In the genomic region with DNA sequence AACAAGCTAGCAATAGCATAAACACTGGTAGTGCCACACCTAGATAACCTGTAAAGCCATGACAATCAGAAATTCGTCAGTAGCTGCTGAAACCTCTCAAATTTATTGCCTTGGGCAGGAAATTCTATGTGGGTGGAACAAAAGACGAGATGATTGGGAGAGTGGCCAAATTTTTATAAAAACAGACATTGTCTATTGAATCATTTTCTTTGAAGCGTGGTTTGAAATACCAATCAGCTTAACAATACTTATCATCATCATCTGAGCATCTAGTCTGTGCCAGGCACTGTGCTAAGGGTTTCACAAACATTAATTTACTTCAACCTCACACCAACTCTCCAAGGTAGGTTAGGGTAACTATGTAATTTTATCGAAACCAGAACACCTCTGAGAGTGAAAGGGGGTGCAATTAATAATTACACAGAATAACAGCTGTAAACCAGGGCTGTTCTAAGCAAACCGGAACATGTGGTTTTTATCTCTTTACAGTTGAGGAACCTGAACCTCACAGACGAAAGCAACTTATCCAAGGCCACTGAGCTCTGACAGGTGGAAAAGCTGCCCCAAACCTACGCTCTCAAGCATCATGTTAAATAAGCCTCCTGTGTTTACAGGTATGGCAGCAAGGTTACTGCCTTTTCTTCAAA, we compare ENCODE assay signal across 8 cellular contexts. TPM values are rescaled to one million over a fixed set of nuclear protein-coding genes. Genes with fewer than 3 reads are reported as not detected.
DNase-seq lines count a peak whose midpoint lies in the region; ATAC-seq and TF ChIP-seq lines count a peak whose summit lies in the region.

No MANE protein-coding gene starts in this region.

- H3K4me1 ChIP-seq in esophagus muscularis mucosa, result no peaks in the 10 kb centered on the region

- no peak overlapping the region for H3K4me3 ChIP-seq in AG10803 (ENCODE audit: low read length)
- H3K4me3 ChIP-seq in foreskin fibroblast (ENCODE audit: low read depth in 1 of 2, low read length in 2 of 2), result no peak overlapping the region
- H3K4me3 ChIP-seq in esophagus muscularis mucosa, result no peak overlapping the region

- ATAC-seq in GM18873 (IDR thresholded peaks at IDR 0.05; ENCODE audit: low FRiP score, unreplicated experiment) (peak; percentile 97), HG03064 (IDR thresholded peaks at IDR 0.05; ENCODE audit: low read depth, unreplicated experiment) (peak; percentile 97)

- TF ChIP-seq POLR2A in esophagus muscularis mucosa (IDR thresholded peaks at IDR 0.05; ENCODE audit: low read depth), result no peak

- intact Hi-C loops in esophagus muscularis mucosa (cut with DNase I), result no loop called here

- 50% methylated on average over 7 of the region's 7 CpGs for WGBS in esophagus muscularis mucosa

- no peak overlapping the region for H3K27ac ChIP-seq in esophagus muscularis mucosa (replicated peaks in 1 of 4)

- in situ Hi-C loops in SK-MEL-5 (cut with HindIII; ENCODE audit: low pct_unique_long_range_greater_than_20kb, low sequenced_read_pairs), result no loop called here
- in situ Hi-C loops in G401 (cut with HindIII; ENCODE audit: low sequenced_read_pairs), result no loop called here

- TF ChIP-seq EP300 in esophagus muscularis mucosa (IDR thresholded peaks at IDR 0.05), result no peak

- no peaks in the 10 kb centered on the region for H3K27me3 ChIP-seq in esophagus muscularis mucosa

- H3K9me3 ChIP-seq in esophagus muscularis mucosa, result no peaks in the 10 kb centered on the region

- H3K36me3 ChIP-seq in esophagus muscularis mucosa, result no peaks in the 10 kb centered on the region

- DNase-seq in AG10803 (ENCODE audit: low read depth) (peak; percentile 19), SK-MEL-5 (ENCODE audit: low read depth, low spot score) (peak; percentile 31), foreskin fibroblast (peak; percentile 53 to 82), G401 (ENCODE audit: low spot score) (no peak), esophagus muscularis mucosa (ENCODE audit: extremely low spot score) (no peak)
- DNase-seq in effector CD8-positive, alpha-beta T cell (lab: John Stamatoyannopoulos, UW), result no peak

- TF ChIP-seq CTCF in AG10803 (conservative IDR thresholded peaks at IDR 0.05; ENCODE audit: low read length) (no peak), foreskin fibroblast (IDR thresholded peaks at IDR 0.05; ENCODE audit: low read depth, low read length) (no peak), esophagus muscularis mucosa (IDR thresholded peaks at IDR 0.05) (no peak)

RNA-seq across cellular contexts. Expression of gene NHSL1, which starts 43.4 kb away (rescaled TPM):
- total RNA-seq in SK-MEL-5 (2014; rRNA removed; shearing (Covaris generic)), result 64.2 and 69.4 TPM in 2 replicates
- 68.9 and 85.1 TPM in 2 replicates for polyA plus RNA-seq in SK-MEL-5 (2015; cell fraction: cytosol; rRNA removed)
- 88.4 and 118 TPM in 2 replicates for polyA plus RNA-seq in SK-MEL-5 (2015; cell fraction: nucleus; rRNA removed)
- total RNA-seq in G401 (2014; rRNA removed; shearing (Covaris generic)), result 0.80 and 7.8 TPM in 2 replicates
- total RNA-seq in esophagus muscularis mucosa, result 10 to 100 TPM in 3 of 4 donors, 1 to 10 TPM in 1; 8.6 to 15.6 (median 11.7) TPM

RNA-seq across cellular contexts. Expression of gene HEBP2, which starts 51.8 kb away (rescaled TPM):
- total RNA-seq in SK-MEL-5 (2014; rRNA removed; shearing (Covaris generic)), result 17.0 and 22.9 TPM in 2 replicates
- 13.7 and 18.6 TPM in 2 replicates for polyA plus RNA-seq in SK-MEL-5 (2015; cell fraction: cytosol; rRNA removed)
- 1.9 and 6.5 TPM in 2 replicates for polyA plus RNA-seq in SK-MEL-5 (2015; cell fraction: nucleus; rRNA removed)
- 18.1 and 44.1 TPM in 2 replicates for total RNA-seq in G401 (2014; rRNA removed; shearing (Covaris generic))
- 100 to 1,000 TPM in 2 of 4 donors, 10 to 100 TPM in 2; 90.1 to 135 (median 104) TPM for total RNA-seq in esophagus muscularis mucosa

Comparison
In these comparisons a context has a peak if more than half of its experiments do, and no peak if none do; other contexts are left out.
1. DNase-seq: peak in AG10803 (single experiment), SK-MEL-5 (single experiment) and foreskin fibroblast (2 of 2); none in effector CD8-positive, alpha-beta T cell (single experiment), G401 (single experiment) and esophagus muscularis mucosa (single experiment).